23 cellular contexts compared by ENCODE assay signal in genomic region chr2:2832657-2833056, GRCh38.
DNase-seq lines count a peak whose midpoint lies in the region; ATAC-seq and TF ChIP-seq lines count a peak whose summit lies in the region.
"Had no signal": no experiment of that assay in that cellular context is flagged by ENCODE, and none has a peak within 500 bp of the region (broad histone marks: within the 10 kb centered on the region; RNA-seq: fewer than 3 reads in every experiment).

No MANE protein-coding gene starts in this region.

- H3K36me3 Mint-ChIP-seq in activated CD8-positive, alpha-beta memory T cell treated with anti-CD3 and anti-CD28 coated beads, Interleukin-2, amount 10 ng/mL, durations not matched to agents 7 days and 5 days = no peaks in the 10 kb centered on the region
- H3K36me3 Mint-ChIP-seq in osteocyte (ENCODE audit: unreplicated experiment) = no peaks in the 10 kb centered on the region
- H3K36me3 Mint-ChIP-seq: CD14-positive monocyte; CD8-positive, alpha-beta memory T cell had no signal

- TF ChIP-seq CTCF in coronary artery (IDR thresholded peaks at IDR 0.05) (no peak), osteocyte (IDR thresholded peaks at IDR 0.05) (no peak), WERI-Rb-1 (IDR thresholded peaks at IDR 0.05; ENCODE audit: low read depth, low read length) (no peak)

- H3K36me3 ChIP-seq in WERI-Rb-1 = no peaks in the 10 kb centered on the region
- H3K36me3 ChIP-seq: BE2C; BLaER1 treated with 17β-estradiol and CSF1 and Interleukin-3, amounts not matched to agents 10 nM and 100 nM; HAP-1 had no signal

- H3K4me1 Mint-ChIP-seq in activated CD8-positive, alpha-beta memory T cell treated with anti-CD3 and anti-CD28 coated beads, Interleukin-2, amount 10 ng/mL, durations not matched to agents 7 days and 5 days = no peaks in the 10 kb centered on the region
- no peaks in the 10 kb centered on the region for H3K4me1 Mint-ChIP-seq in osteocyte (ENCODE audit: unreplicated experiment)
- H3K4me1 Mint-ChIP-seq: CD14-positive monocyte; CD8-positive, alpha-beta memory T cell had no signal

- peak; percentile 4 for DNase-seq in activated CD8-positive, alpha-beta memory T cell treated with anti-CD3 and anti-CD28 coated beads for 24 hours
- no peak for DNase-seq in activated CD8-positive, alpha-beta memory T cell treated with anti-CD3 and anti-CD28 coated beads, Interleukin-2, amount 10 ng/mL, durations not matched to agents 7 days and 5 days
- DNase-seq in coronary artery (ENCODE audit: low spot score) (peak; percentile 14), mesenteric fat pad (ENCODE audit: low spot score) (peak; percentile 59), osteocyte (ENCODE audit: extremely low spot score, unreplicated experiment) (peak; percentile 48), NCI-H1417 (lab: John Stamatoyannopoulos, UW) (no peak), WERI-Rb-1 (no peak), OCI-M2 (lab: John Stamatoyannopoulos, UW; ENCODE audit: unreplicated experiment) (no peak)
- DNase-seq: 8988T; ACHN; AML-193; BE2C; CD4-positive, alpha-beta T cell; CD8-positive, alpha-beta memory T cell; DMS 273 treated with DMSO at 0.1 percent for 48 hours; DMS79 treated with DMSO at 0.1 percent for 48 hours; GF-D8; GOT3; HFFc6 had no signal

- CTCF ChIA-PET in activated CD8-positive, alpha-beta memory T cell treated with anti-CD3 and anti-CD28 coated beads, Interleukin-2, amount 10 ng/mL, durations not matched to agents 7 days and 5 days (lab: Charles Lee) = no interaction called here

- H3K27ac Mint-ChIP-seq in activated CD8-positive, alpha-beta memory T cell treated with anti-CD3 and anti-CD28 coated beads, Interleukin-2, amount 10 ng/mL, durations not matched to agents 7 days and 5 days = no peak overlapping the region
- H3K27ac Mint-ChIP-seq in osteocyte (ENCODE audit: unreplicated experiment) = no peak overlapping the region
- H3K27ac Mint-ChIP-seq: CD4-positive, alpha-beta T cell; CD8-positive, alpha-beta memory T cell; HFFc6 had no signal

- H3K27me3 Mint-ChIP-seq in activated CD8-positive, alpha-beta memory T cell treated with anti-CD3 and anti-CD28 coated beads, Interleukin-2, amount 10 ng/mL, durations not matched to agents 7 days and 5 days = no peaks in the 10 kb centered on the region
- no peaks in the 10 kb centered on the region for H3K27me3 Mint-ChIP-seq in osteocyte (ENCODE audit: unreplicated experiment)
- H3K27me3 Mint-ChIP-seq: CD4-positive, alpha-beta T cell had no signal

- H3K27ac ChIP-seq in coronary artery (no peak overlapping the region), WERI-Rb-1 (no peak overlapping the region)
- H3K27ac ChIP-seq: A549; BLaER1 treated with 17β-estradiol and CSF1 and Interleukin-3, amounts not matched to agents 10 nM and 100 nM had no signal

- ATAC-seq in activated CD8-positive, alpha-beta memory T cell treated with anti-CD3 and anti-CD28 coated beads, Interleukin-2, amount 10 ng/mL, durations not matched to agents 7 days and 5 days = no peak
- ATAC-seq: A549 had no signal

- H3K27me3 ChIP-seq in WERI-Rb-1 (ENCODE audit: insufficient read depth, low read depth, severe bottlenecking) = no peaks in the 10 kb centered on the region
- H3K27me3 ChIP-seq: BE2C; BLaER1 treated with 17β-estradiol and CSF1 and Interleukin-3, amounts not matched to agents 10 nM and 100 nM had no signal

- H3K4me3 ChIP-seq in coronary artery (no peak overlapping the region), WERI-Rb-1 (ENCODE audit: low read depth, low read length) (no peak overlapping the region)
- H3K4me3 ChIP-seq: A549; BLaER1 treated with 17β-estradiol and CSF1 and Interleukin-3, amounts not matched to agents 10 nM and 100 nM; HAP-1 had no signal

- no peak overlapping the region for H3K4me3 Mint-ChIP-seq in activated CD8-positive, alpha-beta memory T cell treated with anti-CD3 and anti-CD28 coated beads, Interleukin-2, amount 10 ng/mL, durations not matched to agents 7 days and 5 days
- no peak overlapping the region for H3K4me3 Mint-ChIP-seq in osteocyte (ENCODE audit: unreplicated experiment)
- H3K4me3 Mint-ChIP-seq: CD14-positive monocyte; CD4-positive, alpha-beta T cell; CD8-positive, alpha-beta memory T cell; HFFc6 had no signal

- no peaks in the 10 kb centered on the region for H3K9me3 Mint-ChIP-seq in activated CD8-positive, alpha-beta memory T cell treated with anti-CD3 and anti-CD28 coated beads, Interleukin-2, amount 10 ng/mL, durations not matched to agents 7 days and 5 days (ENCODE audit: low read depth)
- peaks cover 33% of the 10 kb centered on the region for H3K9me3 Mint-ChIP-seq in osteocyte (ENCODE audit: unreplicated experiment)
- H3K9me3 Mint-ChIP-seq: CD8-positive, alpha-beta memory T cell had no signal

- no peaks in the 10 kb centered on the region for H3K9me3 ChIP-seq in WERI-Rb-1 (ENCODE audit: severe bottlenecking)
- H3K9me3 ChIP-seq: A549; BE2C; BLaER1 treated with 17β-estradiol and CSF1 and Interleukin-3, amounts not matched to agents 10 nM and 100 nM; HAP-1 had no signal

Comparison
In these comparisons a context has a peak if more than half of its experiments do, and no peak if none do; other contexts are left out.
1. DNase-seq: peak in activated CD8-positive, alpha-beta memory T cell treated with anti-CD3 and anti-CD28 coated beads for 24 hours (single experiment), coronary artery (single experiment), mesenteric fat pad (single experiment) and osteocyte (single experiment); none in activated CD8-positive, alpha-beta memory T cell treated with anti-CD3 and anti-CD28 coated beads, Interleukin-2, amount 10 ng/mL, durations not matched to agents 7 days and 5 days (single experiment), NCI-H1417 (0 of 3), WERI-Rb-1 (single experiment) and OCI-M2 (single experiment).